Comparison of ENCODE assay signal across 21 cellular contexts in genomic region chr19:51548891-51549305, GRCh38. TPM values are rescaled to one million over a fixed set of nuclear protein-coding genes. Genes with fewer than 3 reads are reported as not detected.
DNase-seq lines count a peak whose midpoint lies in the region; ATAC-seq, FAIRE-seq and TF ChIP-seq lines count a peak whose summit lies in the region.
"Had no signal": no experiment of that assay in that cellular context is flagged by ENCODE, and none has a peak within 500 bp of the region (broad histone marks: within the 10 kb centered on the region; RNA-seq: fewer than 3 reads in every experiment).

No MANE protein-coding gene starts in this region.

- H3K4me3 ChIP-seq in GM12875 (ENCODE audit: low read depth, low read length) = peak overlapping the region; percentile 26
- peak overlapping the region; percentile 51 for H3K4me3 ChIP-seq in K562
- H3K4me3 ChIP-seq: GM23338, MG63 had no signal

- H3K4me1 ChIP-seq in K562 (replicated peaks in 1 of 2; ENCODE audit: control insufficient read depth in 2 of 2, insufficient read depth in 2 of 2, low read length in 2 of 2) = peaks cover 50 to 52% of the 10 kb centered on the region in 2 experiments

- no TSS peak for BruUV-seq in K562 (replicated peaks; lab: Mats Ljungman, UMichigan)

- peak overlapping the region; percentile 100 for H3K27ac ChIP-seq in K562 (ENCODE audit: extremely low read depth, low read depth, low read length)

- no peaks in the 10 kb centered on the region for H3K9me1 ChIP-seq in K562 (ENCODE audit: control insufficient read depth, insufficient read depth, low read length)

- TF ChIP-seq CTCF in GM12875 (IDR thresholded peaks at IDR 0.05; ENCODE audit: borderline replicate concordance, insufficient read depth, low read depth, low read length) = no peak
- no peak for TF ChIP-seq CTCF in K562 (IDR thresholded peaks at IDR 0.05 in 2 of 3, conservative IDR thresholded peaks at IDR 0.05 in 1 of 3; ENCODE audit: insufficient read depth in 2 of 3, low read depth in 1 of 3, low read length in 3 of 3)

- no peak for TF ChIP-seq POLR2A in K562 (conservative IDR thresholded peaks at IDR 0.05)

- peak overlapping the region; percentile 98 for H3K4me2 ChIP-seq in K562 (ENCODE audit: insufficient read depth, low read length)
- H3K4me2 ChIP-seq: GM23338 had no signal

- no peak for ATAC-seq in K562
- ATAC-seq in stimulated activated memory B cell treated with anti-CD40 and anti-IgM and Interleukin-4, amounts not matched to agents 10 μg/mL and 1 μg/mL and 100 μg/mL, for 72 hours = no peak
- ATAC-seq in GM18502 (IDR thresholded peaks at IDR 0.05; ENCODE audit: poor library complexity, unreplicated experiment) = no peak
- ATAC-seq in stimulated activated effector memory CD8-positive, alpha-beta T cell treated with anti-CD3 and anti-CD28 coated beads, Interleukin-12 subunit alpha, Interleukin-12 subunit beta, amount 100 ng/mL, for 72 hours = no peak
- ATAC-seq: GM23338, HCT116, Right ventricle myocardium inferior had no signal

- intact Hi-C loops in K562 (cut with micrococcal nuclease) = no loop called here

- FAIRE-seq in K562 (lab: Jason Lieb, UNC) = no peak

- in situ Hi-C loops in K562 (cut with MboI) = no loop called here

- TF ChIP-seq RAD21 in K562 (CRISPR knock-in tag; conservative IDR thresholded peaks at IDR 0.05 in 1 of 2, IDR thresholded peaks at IDR 0.05 in 1 of 2) = no peak

- H3K27me3 ChIP-seq in K562 (ENCODE audit: control insufficient read depth in 2 of 2, insufficient read depth in 2 of 2, low read length in 2 of 2) = no peaks in the 10 kb centered on the region; a peak in 1 of 5 replicates
- H3K27me3 ChIP-seq: Peyer's patch had no signal

- H3K9me3 Mint-ChIP-seq in activated CD4-positive, alpha-beta T cell treated with anti-CD3 and anti-CD28 coated beads, Interleukin-2, amount 10 ng/mL, durations not matched to agents 7 days and 5 days = no peaks in the 10 kb centered on the region
- no peaks in the 10 kb centered on the region for H3K9me3 Mint-ChIP-seq in stimulated activated memory B cell treated with anti-CD40 and anti-IgM and Interleukin-4, amounts not matched to agents 10 μg/mL and 1 μg/mL and 100 μg/mL, for 72 hours
- peaks cover 7% of the 10 kb centered on the region for H3K9me3 Mint-ChIP-seq in stimulated activated effector memory CD8-positive, alpha-beta T cell treated with anti-CD3 and anti-CD28 coated beads, Interleukin-12 subunit alpha, Interleukin-12 subunit beta, amount 100 ng/mL, for 72 hours

- H4K20me1 ChIP-seq in K562 (replicated peaks; ENCODE audit: control insufficient read depth, insufficient read depth, low read length) = no peaks in the 10 kb centered on the region

- DNase-seq in activated CD4-positive, alpha-beta T cell treated with anti-CD3 and anti-CD28 coated beads, Interleukin-2, amount 10 ng/mL, durations not matched to agents 7 days and 5 days = no peak
- no peak for DNase-seq in activated CD4-positive, alpha-beta T cell treated with anti-CD3 and anti-CD28 coated beads for 48 hours
- DNase-seq in K562 (ENCODE audit: extremely low read depth in 1 of 4, low spot score in 3 of 4) (no peak), NCI-H446 (lab: John Stamatoyannopoulos, UW) (no peak)
- DNase-seq in stimulated activated effector memory CD8-positive, alpha-beta T cell treated with anti-CD3 and anti-CD28 coated beads, Interleukin-12 subunit alpha, Interleukin-12 subunit beta, amount 100 ng/mL, for 72 hours (ENCODE audit: low spot score in 2 of 2) = no peak
- DNase-seq: COR-L47, MG63, NCI-H1092, NCI-H146, NCI-H2081, NCI-H510A treated with DMSO at 0.1 percent for 48 hours, NCI-H82 had no signal

- no peak overlapping the region for H3K4me3 Mint-ChIP-seq in activated CD4-positive, alpha-beta T cell treated with anti-CD3 and anti-CD28 coated beads, Interleukin-2, amount 10 ng/mL, durations not matched to agents 7 days and 5 days
- H3K4me3 Mint-ChIP-seq in stimulated activated memory B cell treated with anti-CD40 and anti-IgM and Interleukin-4, amounts not matched to agents 10 μg/mL and 1 μg/mL and 100 μg/mL, for 72 hours = peak overlapping the region; percentile 87
- H3K4me3 Mint-ChIP-seq in stimulated activated effector memory CD8-positive, alpha-beta T cell treated with anti-CD3 and anti-CD28 coated beads, Interleukin-12 subunit alpha, Interleukin-12 subunit beta, amount 100 ng/mL, for 72 hours = no peak overlapping the region
- H3K4me3 Mint-ChIP-seq: GM23338 had no signal

- CTCF ChIA-PET in activated CD4-positive, alpha-beta T cell treated with anti-CD3 and anti-CD28 coated beads, Interleukin-2, amount 10 ng/mL, durations not matched to agents 7 days and 5 days (lab: Charles Lee) = no interaction called here
- CTCF ChIA-PET in K562 (lab: Yijun Ruan, JAX; ENCODE audit: low intra/inter-chr PET ratio) = no interaction called here

- peaks cover 2% of the 10 kb centered on the region for H3K36me3 Mint-ChIP-seq in activated CD4-positive, alpha-beta T cell treated with anti-CD3 and anti-CD28 coated beads, Interleukin-2, amount 10 ng/mL, durations not matched to agents 7 days and 5 days (ENCODE audit: low read depth)
- H3K36me3 Mint-ChIP-seq in stimulated activated memory B cell treated with anti-CD40 and anti-IgM and Interleukin-4, amounts not matched to agents 10 μg/mL and 1 μg/mL and 100 μg/mL, for 72 hours = peaks cover 8% of the 10 kb centered on the region
- no peaks in the 10 kb centered on the region for H3K36me3 Mint-ChIP-seq in stimulated activated effector memory CD8-positive, alpha-beta T cell treated with anti-CD3 and anti-CD28 coated beads, Interleukin-12 subunit alpha, Interleukin-12 subunit beta, amount 100 ng/mL, for 72 hours

- H3K27ac Mint-ChIP-seq in activated CD4-positive, alpha-beta T cell treated with anti-CD3 and anti-CD28 coated beads, Interleukin-2, amount 10 ng/mL, durations not matched to agents 7 days and 5 days = peak overlapping the region; percentile 83
- peak overlapping the region; percentile 87 for H3K27ac Mint-ChIP-seq in stimulated activated memory B cell treated with anti-CD40 and anti-IgM and Interleukin-4, amounts not matched to agents 10 μg/mL and 1 μg/mL and 100 μg/mL, for 72 hours
- no peak overlapping the region for H3K27ac Mint-ChIP-seq in stimulated activated effector memory CD8-positive, alpha-beta T cell treated with anti-CD3 and anti-CD28 coated beads, Interleukin-12 subunit alpha, Interleukin-12 subunit beta, amount 100 ng/mL, for 72 hours
- H3K27ac Mint-ChIP-seq: GM23338 had no signal

- no peaks in the 10 kb centered on the region for H3K9me3 ChIP-seq in K562 (replicated peaks; ENCODE audit: control insufficient read depth, insufficient read depth, low read depth, low read length)
- H3K9me3 ChIP-seq: MG63, Peyer's patch had no signal

- no peak for TF ChIP-seq EP300 in K562 (IDR thresholded peaks at IDR 0.05; ENCODE audit: low read length)

- peaks cover 10% of the 10 kb centered on the region; the same call in 2 of the 3 replicates for H3K36me3 ChIP-seq in K562 (ENCODE audit: control insufficient read depth, insufficient read depth, low read length)
- H3K36me3 ChIP-seq: MG63, Peyer's patch had no signal

- H3K27me3 Mint-ChIP-seq in activated CD4-positive, alpha-beta T cell treated with anti-CD3 and anti-CD28 coated beads, Interleukin-2, amount 10 ng/mL, durations not matched to agents 7 days and 5 days = peaks cover 11% of the 10 kb centered on the region
- no peaks in the 10 kb centered on the region for H3K27me3 Mint-ChIP-seq in stimulated activated memory B cell treated with anti-CD40 and anti-IgM and Interleukin-4, amounts not matched to agents 10 μg/mL and 1 μg/mL and 100 μg/mL, for 72 hours

- no peak overlapping the region for H2AFZ ChIP-seq in K562 (ENCODE audit: low read depth, low read length)
- H2AFZ ChIP-seq: GM23338 had no signal

- H3K4me1 Mint-ChIP-seq in activated CD4-positive, alpha-beta T cell treated with anti-CD3 and anti-CD28 coated beads, Interleukin-2, amount 10 ng/mL, durations not matched to agents 7 days and 5 days = peaks cover 64% of the 10 kb centered on the region
- peaks cover 96% of the 10 kb centered on the region for H3K4me1 Mint-ChIP-seq in stimulated activated memory B cell treated with anti-CD40 and anti-IgM and Interleukin-4, amounts not matched to agents 10 μg/mL and 1 μg/mL and 100 μg/mL, for 72 hours
- peaks cover 38% of the 10 kb centered on the region for H3K4me1 Mint-ChIP-seq in stimulated activated effector memory CD8-positive, alpha-beta T cell treated with anti-CD3 and anti-CD28 coated beads, Interleukin-12 subunit alpha, Interleukin-12 subunit beta, amount 100 ng/mL, for 72 hours

- peaks cover 74% of the 10 kb centered on the region for H3K79me2 ChIP-seq in K562 (ENCODE audit: control insufficient read depth, insufficient read depth, low read length)

- WGBS in K562 (ENCODE audit: insufficient coverage, low coverage, missing lambda C conversion rate) = 23% methylated on average over 4 of the region's 4 CpGs

- H3K9ac ChIP-seq in K562 (ENCODE audit: insufficient read depth in 1 of 2, low read depth in 2 of 2, low read length in 2 of 2) = peak overlapping the region; percentile 88 to 98

- POLR2A ChIA-PET in activated CD4-positive, alpha-beta T cell treated with anti-CD3 and anti-CD28 coated beads, Interleukin-2, amount 10 ng/mL, durations not matched to agents 7 days and 5 days (lab: Charles Lee) = no interaction called here
- POLR2A ChIA-PET in K562 (lab: Yijun Ruan, JAX) = interaction anchor here (0.7 to 3.5 kb wide), 10 partner anchors 10 to 127 kb away, joined by 3 to 31 read pairs (median 10); partner anchors contain the start of gene SIGLEC6

RNA-seq across cellular contexts. Expression of gene SIGLEC6, which starts 17.4 kb away (rescaled TPM):
- total RNA-seq in activated CD4-positive, alpha-beta T cell treated with anti-CD3 and anti-CD28 coated beads, Interleukin-2, amount 10 ng/mL, durations not matched to agents 7 days and 5 days = under 1 TPM; 0.29 to 0.69 TPM
- 0.67 TPM in 1 of 2 replicates, not detected in the other for total RNA-seq in K562 (2011; cell fraction: chromatin; rRNA removed; ENCODE audit: low replicate concordance)
- total RNA-seq in K562 (2011; cell fraction: nucleolus; rRNA removed) = 0.26 and 0.67 TPM in 2 replicates
- total RNA-seq in K562 (2011; cell fraction: nucleoplasm; rRNA removed) = 0.46 and 0.51 TPM in 2 replicates
- total RNA-seq in K562 (2014; rRNA removed) (1.00 and 1.0 TPM in 2 replicates), K562 (2014; rRNA removed; fragmentation: Illumina TruSeq; extraction: Trizol) (0.73 TPM in 2 replicates), K562 (2015; rRNA removed; fragmentation: Illumina TruSeq; extraction: Trizol) (17.5 and 21.9 TPM in 2 replicates), K562 (2021) (0.58 and 0.71 TPM in 2 replicates)
- polyA plus RNA-seq in K562 (2011; rRNA removed) (0.57 and 1.8 TPM in 2 replicates), K562 (2014; fragmentation: Illumina TruSeq; extraction: Trizol) (0.59 and 0.65 TPM in 2 replicates), K562 (2014; fragmentation: Nextera tagmentation; extraction: Ambion mirVana) (under 1 TPM; 0.03 to 0.13 TPM), K562 (2014; rRNA removed) (0.77 and 0.81 TPM in 2 replicates)
- 0.49 and 1.0 TPM in 2 replicates for polyA plus RNA-seq in K562 (2011; cell fraction: cytosol; rRNA removed)
- 1.4 and 2.2 TPM in 2 replicates for polyA plus RNA-seq in K562 (2011; cell fraction: nucleus; rRNA removed)
- 7.2 and 41.7 TPM in 2 replicates for polyA plus RNA-seq in K562 (2012)
- polyA minus RNA-seq in K562 (2011; rRNA and poly(A)+ RNA removed) = 0.81 and 1.6 TPM in 2 replicates
- polyA minus RNA-seq in K562 (2011; cell fraction: cytosol; rRNA and poly(A)+ RNA removed) = not detected in 2 replicates
- 0.27 and 1.4 TPM in 2 replicates for polyA minus RNA-seq in K562 (2011; cell fraction: nucleus; rRNA and poly(A)+ RNA removed)
- total RNA-seq: A172 had no signal
- polyA plus RNA-seq: CD14-positive monocyte, GM23338 had no signal

RNA-seq across cellular contexts. Expression of gene ZNF175, which starts 22.2 kb away (rescaled TPM):
- 1 to 10 TPM; 7.3 to 7.4 TPM for total RNA-seq in activated CD4-positive, alpha-beta T cell treated with anti-CD3 and anti-CD28 coated beads, Interleukin-2, amount 10 ng/mL, durations not matched to agents 7 days and 5 days
- 53.3 and 97.8 TPM in 2 replicates for total RNA-seq in K562 (2011; cell fraction: chromatin; rRNA removed; ENCODE audit: low replicate concordance)
- total RNA-seq in K562 (2011; cell fraction: nucleolus; rRNA removed) = 31.9 and 40.5 TPM in 2 replicates
- 60.0 and 79.1 TPM in 2 replicates for total RNA-seq in K562 (2011; cell fraction: nucleoplasm; rRNA removed)
- total RNA-seq in K562 (2014; rRNA removed) = 5.8 and 6.6 TPM in 2 replicates
- total RNA-seq in K562 (2014; rRNA removed; fragmentation: Illumina TruSeq; extraction: Trizol) = 19.0 and 22.1 TPM in 2 replicates
- total RNA-seq in K562 (2015; rRNA removed; fragmentation: Illumina TruSeq; extraction: Trizol) = 13.9 and 14.0 TPM in 2 replicates
- 19.5 and 23.7 TPM in 2 replicates for total RNA-seq in K562 (2021)
- polyA plus RNA-seq in K562 (2011; rRNA removed) = 37.1 and 37.9 TPM in 2 replicates
- 5.6 and 11.8 TPM in 2 replicates for polyA plus RNA-seq in K562 (2011; cell fraction: cytosol; rRNA removed)
- polyA plus RNA-seq in K562 (2011; cell fraction: nucleus; rRNA removed) = 40.2 and 52.7 TPM in 2 replicates
- polyA plus RNA-seq in K562 (2012) = 23.6 and 33.7 TPM in 2 replicates
- polyA plus RNA-seq in K562 (2014; fragmentation: Illumina TruSeq; extraction: Trizol) = 17.5 and 21.4 TPM in 2 replicates
- 1 to 10 TPM; 3.7 to 4.4 TPM for polyA plus RNA-seq in K562 (2014; fragmentation: Nextera tagmentation; extraction: Ambion mirVana)
- polyA plus RNA-seq in K562 (2014; rRNA removed) = 11.1 and 12.8 TPM in 2 replicates
- 38.3 and 54.3 TPM in 2 replicates for polyA minus RNA-seq in K562 (2011; rRNA and poly(A)+ RNA removed)
- polyA minus RNA-seq in K562 (2011; cell fraction: cytosol; rRNA and poly(A)+ RNA removed) = 13.5 and 26.7 TPM in 2 replicates
- polyA minus RNA-seq in K562 (2011; cell fraction: nucleus; rRNA and poly(A)+ RNA removed) = 19.4 and 42.9 TPM in 2 replicates

RNA-seq across cellular contexts. Expression of gene SIGLEC12, which starts 47.3 kb away (rescaled TPM):
- 1 to 10 TPM; 1.0 to 1.1 TPM for total RNA-seq in activated CD4-positive, alpha-beta T cell treated with anti-CD3 and anti-CD28 coated beads, Interleukin-2, amount 10 ng/mL, durations not matched to agents 7 days and 5 days
- 1.7 and 3.3 TPM in 2 replicates for total RNA-seq in K562 (2011; cell fraction: chromatin; rRNA removed; ENCODE audit: low replicate concordance)
- 3.0 TPM in 2 replicates for total RNA-seq in K562 (2011; cell fraction: nucleolus; rRNA removed)
- total RNA-seq in K562 (2011; cell fraction: nucleoplasm; rRNA removed) = 2.5 and 2.7 TPM in 2 replicates
- total RNA-seq in K562 (2014; rRNA removed) (0.45 and 0.69 TPM in 2 replicates), K562 (2014; rRNA removed; fragmentation: Illumina TruSeq; extraction: Trizol) (0.26 and 0.33 TPM in 2 replicates), K562 (2015; rRNA removed; fragmentation: Illumina TruSeq; extraction: Trizol) (0.83 and 0.90 TPM in 2 replicates), K562 (2021) (0.69 and 0.83 TPM in 2 replicates)
- polyA plus RNA-seq in K562 (2011; rRNA removed) (1.3 and 3.1 TPM in 2 replicates), K562 (2014; fragmentation: Illumina TruSeq; extraction: Trizol) (0.61 and 1.3 TPM in 2 replicates), K562 (2014; fragmentation: Nextera tagmentation; extraction: Ambion mirVana) (under 1 TPM; 0.08 to 0.10 TPM), K562 (2014; rRNA removed) (0.54 and 0.85 TPM in 2 replicates)
- polyA plus RNA-seq in K562 (2011; cell fraction: cytosol; rRNA removed) = 1.9 and 2.3 TPM in 2 replicates
- polyA plus RNA-seq in K562 (2011; cell fraction: nucleus; rRNA removed) = 7.8 and 9.4 TPM in 2 replicates
- polyA plus RNA-seq in K562 (2012) = 0.90 and 2.6 TPM in 2 replicates
- polyA minus RNA-seq in K562 (2011; rRNA and poly(A)+ RNA removed) = 2.0 and 2.7 TPM in 2 replicates
- polyA minus RNA-seq in K562 (2011; cell fraction: cytosol; rRNA and poly(A)+ RNA removed) = 1.5 TPM in 1 of 2 replicates, not detected in the other
- 2.7 and 6.8 TPM in 2 replicates for polyA minus RNA-seq in K562 (2011; cell fraction: nucleus; rRNA and poly(A)+ RNA removed)
- total RNA-seq: A172, GM23338 had no signal
- polyA plus RNA-seq: GM23338 had no signal
